In genomic region chr22:46030241-46030880, GRCh38 we compare ENCODE assay signal across 26 cellular contexts. TPM values are rescaled to one million over a fixed set of nuclear protein-coding genes. Genes with fewer than 3 reads are reported as not detected.
A peak's percentile ranks its signal among the peaks of the same experiment; 100 is the strongest.
DNase-seq lines count a peak whose midpoint lies in the region; ATAC-seq, FAIRE-seq and TF ChIP-seq lines count a peak whose summit lies in the region.
"Had no signal": no experiment of that assay in that cellular context is flagged by ENCODE, and none has a peak within 500 bp of the region (broad histone marks: within the 10 kb centered on the region; RNA-seq: fewer than 3 reads in every experiment).

No MANE protein-coding gene starts in this region.

- H3K27ac ChIP-seq in osteoblast (ENCODE audit: low read depth, low read length), result no peak overlapping the region
- H3K27ac ChIP-seq: breast epithelium, SJCRH30 had no signal

- H3K4me3 ChIP-seq in osteoblast (ENCODE audit: insufficient read depth, low read length), result no peak overlapping the region
- H3K4me3 ChIP-seq: breast epithelium, GM12878, SJCRH30 had no signal

- TF ChIP-seq CTCF in osteoblast (IDR thresholded peaks at IDR 0.05; ENCODE audit: extremely low read depth, low read depth, low read length), result no peak

- no peaks in the 10 kb centered on the region for H3K9me3 ChIP-seq in osteoblast (ENCODE audit: low read depth, low read length)
- H3K9me3 ChIP-seq: BE2C, breast epithelium, Caco-2, SJCRH30 had no signal

- no peaks in the 10 kb centered on the region for H3K79me2 ChIP-seq in osteoblast (ENCODE audit: insufficient read depth, low read length)

- H3K27me3 ChIP-seq in osteoblast (ENCODE audit: insufficient read depth, low read length), result no peaks in the 10 kb centered on the region
- H3K27me3 ChIP-seq: BE2C, breast epithelium had no signal

- no peaks in the 10 kb centered on the region for H3K36me3 ChIP-seq in osteoblast (ENCODE audit: insufficient read depth, low read length)
- H3K36me3 ChIP-seq: BE2C, breast epithelium, SJCRH30 had no signal

- peak; percentile 71 for FAIRE-seq in urothelium cell line (lab: Jason Lieb, UNC)
- FAIRE-seq: GM12878, TTC549 had no signal

- no peak overlapping the region for H3K4me2 ChIP-seq in osteoblast (ENCODE audit: insufficient read depth, low read length)

- peaks cover 10% of the 10 kb centered on the region for H3K4me1 ChIP-seq in osteoblast (ENCODE audit: insufficient read depth, low read length)
- H3K4me1 ChIP-seq: BE2C, Caco-2 had no signal

- ATAC-seq in Right ventricle myocardium superior (ENCODE audit: poor library complexity), result no peak
- no peak for ATAC-seq in Right ventricle myocardium inferior
- ATAC-seq in left cardiac atrium, result no peak
- no peak for ATAC-seq in HG02610 (IDR thresholded peaks at IDR 0.05; ENCODE audit: unreplicated experiment)
- ATAC-seq in GM21528 (IDR thresholded peaks at IDR 0.05; ENCODE audit: low FRiP score, unreplicated experiment), result no peak
- ATAC-seq: GM12878, T-cell had no signal

- H4K20me1 ChIP-seq in osteoblast (ENCODE audit: insufficient read depth, low read length), result no peaks in the 10 kb centered on the region

- DNase-seq in Right ventricle myocardium superior (peak; percentile 41), Right ventricle myocardium inferior (ENCODE audit: missing footprints) (no peak), left cardiac atrium (peak; percentile 23), osteoblast (ENCODE audit: insufficient read length, low spot score, missing footprints) (peak; percentile 46), urothelium cell line (ENCODE audit: low spot score) (no peak), 8988T (no peak)
- DNase-seq: activated CD4-positive, alpha-beta T cell treated with anti-CD3 and anti-CD28 coated beads for 48 hours; BE2C; DND-41; Karpas-422; NCI-H187; NCI-H2227 treated with DMSO at 0.1 percent for 48 hours; NCI-H774; retina; T-cell had no signal

- intact Hi-C loops in Right ventricle myocardium superior (cut with DNase I), result no loop called here
- intact Hi-C loops in Right ventricle myocardium inferior (cut with DNase I), result no loop called here
- intact Hi-C loops in left cardiac atrium (cut with DNase I), result no loop called here

- H2AFZ ChIP-seq in osteoblast (ENCODE audit: low read length), result no peak overlapping the region

RNA-seq across cellular contexts. Expression of gene WNT7B, which starts 53.4 kb away (rescaled TPM):
- total RNA-seq in Right ventricle myocardium superior (not detected), Right ventricle myocardium inferior (not detected), left cardiac atrium (not detected), osteoblast (0.59 TPM in 1 of 2 replicates, not detected in the other)
- total RNA-seq: A673; activated T-helper 2 cell treated with anti-CD3 and anti-CD28 coated beads, Interferon-gamma antibody, Interleukin-2, Interleukin-4, amounts not matched to agents 10 μg/mL and 5 μg/mL and 100 μg/mL, durations not matched to agents 14 hours and 24 hours and 36 hours; GM12878; mononuclear cell; OCI-LY7; SJCRH30 had no signal

Comparison
In these comparisons a context has a peak if more than half of its experiments do, and no peak if none do; other contexts are left out.
1. DNase-seq: peak in Right ventricle myocardium superior (single experiment), left cardiac atrium (single experiment) and osteoblast (single experiment); none in Right ventricle myocardium inferior (single experiment), urothelium cell line (single experiment) and 8988T (single experiment).